Comparison of ENCODE assay signal across 1 cellular context in the genomic region with DNA sequence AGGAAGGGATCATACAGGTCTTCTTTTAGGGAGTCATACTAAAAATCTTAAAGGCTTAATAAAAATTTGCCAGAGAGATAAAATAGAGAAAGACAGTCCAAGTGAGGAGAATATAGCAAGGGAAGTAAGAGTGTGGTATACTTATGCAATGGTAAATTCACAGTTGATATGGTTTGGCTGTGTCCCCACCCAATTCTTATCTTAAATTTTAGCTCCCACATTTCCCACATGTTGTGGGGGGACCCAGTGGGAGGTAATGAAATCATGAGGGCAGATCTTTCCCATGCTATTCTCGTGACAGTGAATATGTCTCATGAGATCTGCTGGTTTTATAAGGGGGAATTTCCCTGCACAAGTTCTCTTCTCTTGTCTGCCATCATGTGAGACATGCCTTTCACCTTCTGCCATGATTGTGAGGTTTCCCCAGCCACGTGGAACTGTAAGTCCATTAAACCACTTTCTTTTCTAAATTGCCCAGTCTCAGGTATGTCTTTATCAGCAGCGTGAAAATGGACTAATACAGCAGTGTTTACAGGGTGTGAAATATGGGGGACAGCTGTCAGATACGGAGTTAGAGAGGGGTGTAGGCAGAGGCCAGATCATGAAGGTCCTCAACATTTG.
A peak's percentile ranks its signal among the peaks of the same experiment; 100 is the strongest.
TF ChIP-seq lines count a peak whose summit lies in the region.

No MANE protein-coding gene starts in this region.

TF ChIP-seq in K562, 482 proteins besides CTCF, POLR2A, EP300 and RAD21 (continued from another document):
- TF ChIP-seq, protein P1, sequence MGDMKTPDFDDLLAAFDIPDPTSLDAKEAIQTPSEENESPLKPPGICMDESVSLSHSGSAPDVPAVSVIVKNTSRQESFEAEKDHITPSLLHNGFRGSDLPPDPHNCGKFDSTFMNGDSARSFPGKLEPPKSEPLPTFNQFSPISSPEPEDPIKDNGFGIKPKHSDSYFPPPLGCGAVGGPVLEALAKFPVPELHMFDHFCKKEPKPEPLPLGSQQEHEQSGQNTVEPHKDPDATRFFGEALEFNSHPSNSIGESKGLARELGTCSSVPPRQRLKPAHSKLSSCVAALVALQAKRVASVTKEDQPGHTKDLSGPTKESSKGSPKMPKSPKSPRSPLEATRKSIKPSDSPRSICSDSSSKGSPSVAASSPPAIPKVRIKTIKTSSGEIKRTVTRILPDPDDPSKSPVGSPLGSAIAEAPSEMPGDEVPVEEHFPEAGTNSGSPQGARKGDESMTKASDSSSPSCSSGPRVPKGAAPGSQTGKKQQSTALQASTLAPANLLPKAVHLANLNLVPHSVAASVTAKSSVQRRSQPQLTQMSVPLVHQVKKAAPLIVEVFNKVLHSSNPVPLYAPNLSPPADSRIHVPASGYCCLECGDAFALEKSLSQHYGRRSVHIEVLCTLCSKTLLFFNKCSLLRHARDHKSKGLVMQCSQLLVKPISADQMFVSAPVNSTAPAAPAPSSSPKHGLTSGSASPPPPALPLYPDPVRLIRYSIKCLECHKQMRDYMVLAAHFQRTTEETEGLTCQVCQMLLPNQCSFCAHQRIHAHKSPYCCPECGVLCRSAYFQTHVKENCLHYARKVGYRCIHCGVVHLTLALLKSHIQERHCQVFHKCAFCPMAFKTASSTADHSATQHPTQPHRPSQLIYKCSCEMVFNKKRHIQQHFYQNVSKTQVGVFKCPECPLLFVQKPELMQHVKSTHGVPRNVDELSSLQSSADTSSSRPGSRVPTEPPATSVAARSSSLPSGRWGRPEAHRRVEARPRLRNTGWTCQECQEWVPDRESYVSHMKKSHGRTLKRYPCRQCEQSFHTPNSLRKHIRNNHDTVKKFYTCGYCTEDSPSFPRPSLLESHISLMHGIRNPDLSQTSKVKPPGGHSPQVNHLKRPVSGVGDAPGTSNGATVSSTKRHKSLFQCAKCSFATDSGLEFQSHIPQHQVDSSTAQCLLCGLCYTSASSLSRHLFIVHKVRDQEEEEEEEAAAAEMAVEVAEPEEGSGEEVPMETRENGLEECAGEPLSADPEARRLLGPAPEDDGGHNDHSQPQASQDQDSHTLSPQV (IDR thresholded peaks at IDR 0.05), result 0 out of 2 replicates have a peak, but pooled peaks have one; percentile 31
- TF ChIP-seq ZNF778 (CRISPR knock-in tag; IDR thresholded peaks at IDR 0.05) (no peak), ZNF75A (CRISPR knock-in tag; IDR thresholded peaks at IDR 0.05) (peak; percentile 85), L3MBTL2 (IDR thresholded peaks at IDR 0.05) (peak; percentile 66; the same call in 1 of the 2 replicates), ZNF830 (CRISPR knock-in tag; IDR thresholded peaks at IDR 0.05) (no peak), ZNF668 (CRISPR knock-in tag; IDR thresholded peaks at IDR 0.05) (no peak)
TF ChIP-seq in K562: peak in this region for 4.
